In genomic region chr22:50597097-50597496, GRCh38 we compare ENCODE assay signal across 32 cellular contexts. TPM values are rescaled to one million over a fixed set of nuclear protein-coding genes. Genes with fewer than 3 reads are reported as not detected.
"Had no signal": no experiment of that assay in that cellular context is flagged by ENCODE, and none has a peak within 500 bp of the region (broad histone marks: within the 10 kb centered on the region; RNA-seq: fewer than 3 reads in every experiment).

No MANE protein-coding gene starts in this region.

- H3K4me3 ChIP-seq: left lung, lower lobe of right lung, right atrium auricular region, right lobe of liver, smooth muscle cell, stomach, testis, thyroid gland, transverse colon, upper lobe of left lung had no signal

- H3K27ac ChIP-seq: left lung, lower lobe of right lung, parathyroid adenoma, right atrium auricular region, right lobe of liver, stomach, testis, thyroid gland, transverse colon, upper lobe of left lung had no signal

- H3K9me3 Mint-ChIP-seq: mesothelial cell of epicardium; nephron progenitor cell; stimulated activated naive B cell treated with anti-CD40 and anti-IgM and Interleukin-4, amounts not matched to agents 10 μg/mL and 1 μg/mL and 100 μg/mL, for 72 hours had no signal

- H3K9me3 ChIP-seq: left lung, lower lobe of right lung, right atrium auricular region, right lobe of liver, stomach, testis, thyroid gland, transverse colon, upper lobe of left lung had no signal

- ATAC-seq: left colon; left lung; lower lobe of right lung; right lobe of liver; stimulated activated naive B cell treated with anti-CD40 and anti-IgM and Interleukin-4, amounts not matched to agents 10 μg/mL and 1 μg/mL and 100 μg/mL, for 72 hours; stimulated activated naive CD8-positive, alpha-beta T cell treated with anti-CD3 and anti-CD28 coated beads, Interleukin-15, Interleukin-2, amounts not matched to agents 100 U/mL and 50 U/mL, for 24 hours had no signal

- H3K27ac Mint-ChIP-seq: immature natural killer cell; mesothelial cell of epicardium; naive B cell; nephron progenitor cell; progenitor cell of endocrine pancreas; stimulated activated naive B cell treated with anti-CD40 and anti-IgM and Interleukin-4, amounts not matched to agents 10 μg/mL and 1 μg/mL and 100 μg/mL, for 72 hours had no signal

- DNase-seq: head of caudate nucleus; hypothalamus; immature natural killer cell; kidney; left colon; lower lobe of right lung; mammary epithelial cell; mesendoderm; naive B cell; nephron progenitor cell; nucleus accumbens; right lobe of liver; stimulated activated CD4-positive, alpha-beta T cell treated with anti-CD3 and anti-CD28 coated beads, Interleukin-1b, Interleukin-23, amount 100 ng/mL, for 48 hours; stimulated activated CD4-positive, alpha-beta T cell treated with anti-CD3 and anti-CD28 coated beads, Interleukin-4, amount 100 ng/mL, for 1 hour; stimulated activated naive B cell treated with anti-CD40 and anti-IgM and Interleukin-4, amounts not matched to agents 10 μg/mL and 1 μg/mL and 100 μg/mL, for 72 hours; stimulated activated naive CD8-positive, alpha-beta T cell treated with anti-CD3 and anti-CD28 coated beads, Interleukin-15, Interleukin-2, amounts not matched to agents 100 U/mL and 50 U/mL, for 24 hours; stomach; testis; thyroid gland; transverse colon; upper lobe of left lung had no signal

- H3K4me3 Mint-ChIP-seq: immature natural killer cell; mesothelial cell of epicardium; nephron progenitor cell; stimulated activated naive B cell treated with anti-CD40 and anti-IgM and Interleukin-4, amounts not matched to agents 10 μg/mL and 1 μg/mL and 100 μg/mL, for 72 hours had no signal

- H3K4me1 ChIP-seq: lower lobe of right lung, parathyroid adenoma had no signal

- H3K27me3 ChIP-seq: right atrium auricular region, testis, thyroid gland had no signal

- H3K36me3 ChIP-seq: left lung, lower lobe of right lung, right atrium auricular region, right lobe of liver, thyroid gland, transverse colon, upper lobe of left lung had no signal

RNA-seq across cellular contexts. Expression of gene MAPK8IP2, which starts 3.5 kb away (rescaled TPM):
- polyA plus RNA-seq: immature natural killer cell had no signal

RNA-seq across cellular contexts. Expression of gene SYCE3, which starts 34.4 kb away (rescaled TPM):
- total RNA-seq: kidney, left lung, lower lobe of right lung, mammary epithelial cell, mononuclear cell, osteocyte, progenitor cell of endocrine pancreas, pulmonary artery endothelial cell, renal cortical epithelial cell, right atrium auricular region, skeletal muscle tissue, smooth muscle cell, stomach, transverse colon had no signal
- polyA plus RNA-seq: immature natural killer cell, smooth muscle cell had no signal
